1 cellular context compared by ENCODE assay signal in the genomic region with DNA sequence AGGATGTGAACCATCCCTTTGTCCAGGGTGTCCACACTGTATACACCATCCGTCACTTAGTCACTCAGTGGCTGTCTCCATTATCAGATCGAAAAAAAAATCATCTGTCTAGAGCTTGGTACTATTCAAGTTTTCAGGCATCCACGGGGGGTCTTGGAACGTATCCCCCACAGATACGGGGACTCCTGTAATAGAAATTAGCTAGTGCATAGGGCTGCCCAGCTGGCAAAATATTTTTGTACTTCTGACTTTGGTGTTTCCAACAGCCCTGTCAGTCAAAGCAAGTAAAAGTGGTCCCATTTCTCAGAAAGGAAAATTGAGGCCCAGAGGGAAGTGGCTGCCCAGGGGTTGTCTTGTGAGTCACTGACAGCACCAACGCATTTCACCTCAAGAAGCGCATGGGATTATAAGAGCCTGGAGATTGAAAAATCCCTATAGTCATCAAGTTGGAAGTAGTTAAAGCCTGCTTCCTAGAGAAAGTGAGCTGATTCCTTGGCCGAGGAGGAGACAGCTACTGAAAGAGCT.
TF ChIP-seq lines count a peak whose summit lies in the region.

No MANE protein-coding gene starts in this region.

TF ChIP-seq in HepG2, 621 proteins besides CTCF, POLR2A, EP300 and RAD21:
- TF ChIP-seq ZNF280B (CRISPR knock-in tag; IDR thresholded peaks at IDR 0.05; ENCODE audit: borderline replicate concordance) (no peak), ZNF629 (CRISPR knock-in tag; conservative IDR thresholded peaks at IDR 0.05) (peak; percentile 90), MAFK (conservative IDR thresholded peaks at IDR 0.05 in 1 of 2, IDR thresholded peaks at IDR 0.05 in 1 of 2; ENCODE audit: low read length in 2 of 2) (0 out of 4 replicates have a peak, but pooled peaks of 1 of the 2 experiments have one; percentile 4), KDM5A (IDR thresholded peaks at IDR 0.05; ENCODE audit: borderline replicate concordance, low read length) (no peak), RXRA (CRISPR knock-in tag; IDR thresholded peaks at IDR 0.05) (no peak)
